Comparison of ENCODE assay signal across 10 cellular contexts in the genomic region with DNA sequence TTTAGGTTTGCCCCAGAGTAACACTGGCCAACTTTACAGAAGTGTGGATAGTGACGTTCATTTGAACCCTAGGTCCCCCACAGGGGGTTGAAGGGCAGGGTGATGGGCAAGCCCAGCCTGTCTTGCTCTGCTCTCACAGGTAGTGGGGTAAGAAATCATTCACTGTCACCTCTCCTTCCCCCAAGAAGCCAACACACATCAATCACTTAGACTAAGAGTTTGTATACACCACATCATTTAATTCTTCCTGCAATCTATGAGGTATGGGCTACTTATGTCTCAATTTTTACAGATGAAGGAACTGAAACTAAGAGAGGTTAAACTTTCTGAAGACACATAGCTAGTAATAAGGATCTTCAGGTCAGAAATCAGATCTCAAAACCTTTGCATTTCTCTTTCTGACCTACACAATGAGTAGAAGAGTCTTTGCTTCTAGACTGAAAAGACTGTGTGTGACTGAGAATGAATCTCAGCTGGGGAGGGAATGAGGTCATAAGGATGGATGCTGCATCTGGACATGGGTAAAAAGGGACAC.
DNase-seq lines count a peak whose midpoint lies in the region; ATAC-seq lines count a peak whose summit lies in the region.
"Had no signal": no experiment of that assay in that cellular context is flagged by ENCODE, and none has a peak within 500 bp of the region (broad histone marks: within the 10 kb centered on the region; RNA-seq: fewer than 3 reads in every experiment).

No MANE protein-coding gene starts in this region.

- no peak overlapping the region for H3K27ac ChIP-seq in naive thymus-derived CD4-positive, alpha-beta T cell (ENCODE audit: low read depth, low read length)

- H3K36me3 ChIP-seq in naive thymus-derived CD4-positive, alpha-beta T cell (ENCODE audit: control insufficient read depth in 2 of 3, insufficient read depth in 3 of 3, low read length in 3 of 3) = no peaks in the 10 kb centered on the region

- H3K36me3 Mint-ChIP-seq in naive thymus-derived CD4-positive, alpha-beta T cell = no peaks in the 10 kb centered on the region

- no peaks in the 10 kb centered on the region for H3K9me3 ChIP-seq in naive thymus-derived CD4-positive, alpha-beta T cell (ENCODE audit: control insufficient read depth in 2 of 3, low read length in 3 of 3)

- H3K27me3 Mint-ChIP-seq in naive thymus-derived CD4-positive, alpha-beta T cell = peaks cover 0 to 9% (median 0%) of the 10 kb centered on the region in 5 donors

- peaks cover 0 to 2% (median 0%) of the 10 kb centered on the region in 11 donors for H3K9me3 Mint-ChIP-seq in naive thymus-derived CD4-positive, alpha-beta T cell
- H3K9me3 Mint-ChIP-seq: neural crest cell had no signal

- H3K4me1 Mint-ChIP-seq in naive thymus-derived CD4-positive, alpha-beta T cell = peaks cover 4 to 31% (median 5%) of the 10 kb centered on the region in 7 donors

- POLR2A ChIA-PET in naive thymus-derived CD4-positive, alpha-beta T cell (lab: Charles Lee) = no interaction called here

- intact Hi-C loops in naive thymus-derived CD4-positive, alpha-beta T cell (cut with micrococcal nuclease) = loop anchor here in 1 of 2 donors (2.0 kb wide), 1 partner anchor 25 kb away; no protein-coding TSS in a partner anchor

- no peaks in the 10 kb centered on the region for H3K4me1 ChIP-seq in naive thymus-derived CD4-positive, alpha-beta T cell (ENCODE audit: control insufficient read depth in 2 of 2, insufficient read depth in 2 of 2, low read length in 2 of 2)

- no peaks in the 10 kb centered on the region for H3K27me3 ChIP-seq in naive thymus-derived CD4-positive, alpha-beta T cell (ENCODE audit: control insufficient read depth in 2 of 2, insufficient read depth in 2 of 2, low read length in 2 of 2)

- CTCF ChIA-PET in naive thymus-derived CD4-positive, alpha-beta T cell (lab: Charles Lee) = no interaction called here

- peak overlapping the region in 1 of 9 donors; percentile 20 for H3K27ac Mint-ChIP-seq in naive thymus-derived CD4-positive, alpha-beta T cell

- peak; percentile 91 for ATAC-seq in GM18861 (IDR thresholded peaks at IDR 0.05; ENCODE audit: unreplicated experiment)
- ATAC-seq in GM21619 (IDR thresholded peaks at IDR 0.05; ENCODE audit: unreplicated experiment) = peak; percentile 82
- peak; percentile 86 for ATAC-seq in HG03439 (IDR thresholded peaks at IDR 0.05; ENCODE audit: unreplicated experiment)
- ATAC-seq in naive thymus-derived CD4-positive, alpha-beta T cell = peak; percentile 64

- DNase-seq in naive thymus-derived CD4-positive, alpha-beta T cell = no peak
- DNase-seq in AG08396 (ENCODE audit: low spot score) (no peak), NCI-H82 (lab: John Stamatoyannopoulos, UW) (no peak), mucosa of gallbladder (ENCODE audit: low spot score) (no peak)
- no peak for DNase-seq in activated T-cell treated with anti-CD3 and anti-CD28 coated beads, Interleukin-2, amount 50 U/mL, for 48 hours
- DNase-seq: NCI-H2081 had no signal

- H3K4me3 ChIP-seq in naive thymus-derived CD4-positive, alpha-beta T cell (ENCODE audit: low read length) = no peak overlapping the region

- no peak overlapping the region for H3K4me3 Mint-ChIP-seq in naive thymus-derived CD4-positive, alpha-beta T cell
- H3K4me3 Mint-ChIP-seq: neural crest cell had no signal
